Comparison of ENCODE assay signal across 11 cellular contexts in genomic region chr4:121977251-121978168, GRCh38. TPM values are rescaled to one million over a fixed set of nuclear protein-coding genes. Genes with fewer than 3 reads are reported as not detected.
DNase-seq lines count a peak whose midpoint lies in the region; ATAC-seq, FAIRE-seq and TF ChIP-seq lines count a peak whose summit lies in the region.
"Had no signal": no experiment of that assay in that cellular context is flagged by ENCODE, and none has a peak within 500 bp of the region (broad histone marks: within the 10 kb centered on the region; RNA-seq: fewer than 3 reads in every experiment).

No MANE protein-coding gene starts in this region.

- H4K91ac ChIP-seq in H9 (ENCODE audit: insufficient read length, low read depth, low read length), result no peak overlapping the region

- H3K27ac Mint-ChIP-seq in WTC11 (no peak overlapping the region), H9 (no peak overlapping the region; a peak in 1 of 7 replicates)

- H3K9me3 Mint-ChIP-seq in WTC11 (no peaks in the 10 kb centered on the region), H9 (no peaks in the 10 kb centered on the region)

- no peak overlapping the region for H2BK120ac ChIP-seq in H9 (ENCODE audit: low read depth, low read length, poor library complexity, severe bottlenecking)

- no peaks in the 10 kb centered on the region; the same call in 1 of the 2 replicates for H3K4me1 Mint-ChIP-seq in WTC11
- no peaks in the 10 kb centered on the region for H3K4me1 Mint-ChIP-seq in H9

- in situ Hi-C loops in HepG2 (cut with HindIII; ENCODE audit: extremely low pct_ligation_motif_present, low pct_unique_long_range_greater_than_20kb), result no loop called here

- H3K4me2 ChIP-seq in BLaER1 (peak overlapping the region; percentile 68), H9 (ENCODE audit: insufficient read depth, insufficient read length, low read length) (no peak overlapping the region), HepG2 (ENCODE audit: low read depth, low read length) (no peak overlapping the region)

- POLR2A ChIA-PET in WTC11 (lab: Charles Lee), result interaction anchor here (0.7 kb wide), 1 partner anchor 641 kb away, joined by 3 read pairs; no protein-coding TSS in a partner anchor
- POLR2A ChIA-PET in HepG2 (lab: Yijun Ruan, JAX), result no interaction called here

- H2AFZ ChIP-seq in H9 (ENCODE audit: low read length) (no peak overlapping the region), HepG2 (ENCODE audit: low read length) (no peak overlapping the region)

- no peak overlapping the region for H2AK5ac ChIP-seq in H9 (ENCODE audit: insufficient read length, low read length)

- no peaks in the 10 kb centered on the region for H3K23me2 ChIP-seq in H9 (ENCODE audit: insufficient read length, low read depth, low read length, poor library complexity, severe bottlenecking)

- H3K79me2 ChIP-seq in H9 (ENCODE audit: insufficient read depth, low read length), result no peaks in the 10 kb centered on the region
- no peaks in the 10 kb centered on the region for H3K79me2 ChIP-seq in HepG2 (ENCODE audit: insufficient read depth, low read length)

- H3K56ac ChIP-seq in H9 (ENCODE audit: insufficient read length, low read depth, low read length), result no peak overlapping the region

- H3K4me3 Mint-ChIP-seq in WTC11, result no peak overlapping the region
- no peak overlapping the region for H3K4me3 Mint-ChIP-seq in H9

- H3K27ac ChIP-seq in BLaER1 (no peak overlapping the region), colonic mucosa (no peak overlapping the region), H9 (ENCODE audit: insufficient read length, low read depth, low read length) (no peak overlapping the region), HepG2 (ENCODE audit: extremely low read length, insufficient read depth, low read length) (no peak overlapping the region)
- H3K27ac ChIP-seq: gastrocnemius medialis had no signal

- WGBS in H9 (ENCODE audit: extremely low coverage, insufficient read length, low lambda C conversion rate), result no CpG with 5 or more reads among the region's 9 CpGs
- WGBS in HepG2 (ENCODE audit: low lambda C conversion rate), result 1% methylated on average over 8 of the region's 9 CpGs

- H3K23ac ChIP-seq in H9 (ENCODE audit: insufficient read length, low read depth, low read length), result no peak overlapping the region

- H3K36me3 ChIP-seq in BLaER1 (no peaks in the 10 kb centered on the region), colonic mucosa (no peaks in the 10 kb centered on the region), HepG2 (replicated peaks in 1 of 2; ENCODE audit: control insufficient read depth in 1 of 2, insufficient read depth in 2 of 2, low read length in 2 of 2) (no peaks in the 10 kb centered on the region)
- H3K36me3 ChIP-seq: gastrocnemius medialis had no signal

- no peaks in the 10 kb centered on the region for H3K27me3 Mint-ChIP-seq in WTC11 (ENCODE audit: low read depth)
- H3K27me3 Mint-ChIP-seq in H9 (ENCODE audit: low read depth), result peaks cover 6% of the 10 kb centered on the region; the same call in 1 of the 2 replicates

- no peak overlapping the region for H4K8ac ChIP-seq in H9 (replicated peaks; ENCODE audit: insufficient read length, low read depth, low read length)

- TF ChIP-seq EP300 in HepG2 (IDR thresholded peaks at IDR 0.05; ENCODE audit: low read depth in 2 of 2, low read length in 2 of 2), result no peak
- TF ChIP-seq EP300 in HepG2 (CRISPR knock-in tag; IDR thresholded peaks at IDR 0.05; ENCODE audit: borderline replicate concordance), result no peak

- H3T11ph ChIP-seq in H9 (ENCODE audit: low read length), result no peak overlapping the region

- no peak overlapping the region for H2BK5ac ChIP-seq in H9 (ENCODE audit: insufficient read length, low read length)

- CTCF ChIA-PET in WTC11 (lab: Charles Lee) (interaction anchor here (1.0 kb wide), 1 partner anchor 29 kb away, joined by 3 read pairs; no protein-coding TSS in a partner anchor), HepG2 (lab: Yijun Ruan, JAX; ENCODE audit: low intra/inter-chr PET ratio, low total read pairs) (no interaction called here)

- no peak for TF ChIP-seq RAD21 in HepG2 (CRISPR knock-in tag; IDR thresholded peaks at IDR 0.05)

- H3K4ac ChIP-seq in H9 (ENCODE audit: low read depth, low read length), result no peak overlapping the region

- no TSS peak for BruUV-seq in HepG2 (replicated peaks; lab: Mats Ljungman, UMichigan)

- intact Hi-C loops in colonic mucosa (cut with DNase I), result no loop called here
- intact Hi-C loops in HepG2 (cut with micrococcal nuclease; ENCODE audit: unreplicated experiment), result no loop called here

- no peaks in the 10 kb centered on the region for H3K27me3 ChIP-seq in BLaER1
- no peaks in the 10 kb centered on the region for H3K27me3 ChIP-seq in colonic mucosa
- H3K27me3 ChIP-seq in H9 (ENCODE audit: insufficient read depth, low read length), result no peaks in the 10 kb centered on the region
- peaks cover 0 to 6% of the 10 kb centered on the region in 2 experiments; a peak in 1 of 5 replicates for H3K27me3 ChIP-seq in HepG2 (ENCODE audit: control insufficient read depth in 1 of 2, insufficient read depth in 2 of 2, low read length in 2 of 2)
- H3K27me3 ChIP-seq: gastrocnemius medialis had no signal

- H3K9me3 ChIP-seq in BLaER1 (no peaks in the 10 kb centered on the region), colonic mucosa (no peaks in the 10 kb centered on the region), H9 (ENCODE audit: control insufficient read depth, low read depth, low read length) (no peaks in the 10 kb centered on the region), HepG2 (ENCODE audit: low read length) (no peaks in the 10 kb centered on the region)
- H3K9me3 ChIP-seq: gastrocnemius medialis had no signal

- H3K14ac ChIP-seq in H9 (ENCODE audit: insufficient read depth, low read length), result no peak overlapping the region

- no peak overlapping the region for H3K4me3 ChIP-seq in BLaER1
- no peak overlapping the region for H3K4me3 ChIP-seq in colonic mucosa
- no peak overlapping the region for H3K4me3 ChIP-seq in HepG2 (replicated peaks in 1 of 3; ENCODE audit: insufficient read depth in 1 of 3, low read depth in 2 of 3, low read length in 3 of 3)
- H3K4me3 ChIP-seq: gastrocnemius medialis had no signal

- no peak for TF ChIP-seq CTCF in WTC11 (IDR thresholded peaks at IDR 0.05)
- TF ChIP-seq CTCF in colonic mucosa (IDR thresholded peaks at IDR 0.05), result no peak
- TF ChIP-seq CTCF in H9 (conservative IDR thresholded peaks at IDR 0.05), result no peak
- no peak for TF ChIP-seq CTCF in HepG2 (CRISPR knock-in tag; IDR thresholded peaks at IDR 0.05)

- no peak overlapping the region for H2BK20ac ChIP-seq in H9 (ENCODE audit: low read depth, low read length, poor library complexity, severe bottlenecking)

- no peak overlapping the region for H3K18ac ChIP-seq in H9 (ENCODE audit: insufficient read length, low read depth, low read length)

- DNase-seq in WTC11 (ENCODE audit: low spot score) (no peak), colonic mucosa (no peak), H9 (no peak), HepG2 (ENCODE audit: low spot score) (no peak)
- DNase-seq: DMS153; gastrocnemius medialis; stimulated activated CD4-positive, alpha-beta T cell treated with anti-CD3 and anti-CD28 coated beads, Interleukin-2, amount 100 ng/mL, for 48 hours had no signal

- H4K5ac ChIP-seq in H9 (ENCODE audit: insufficient read length, low read depth, low read length), result no peak overlapping the region

- H4K20me1 ChIP-seq in BLaER1 (no peaks in the 10 kb centered on the region), H9 (ENCODE audit: control insufficient read depth, insufficient read depth, insufficient read length) (no peaks in the 10 kb centered on the region), HepG2 (ENCODE audit: insufficient read depth, low read length) (no peaks in the 10 kb centered on the region)

- no peak for TF ChIP-seq POLR2A in HepG2 (IDR thresholded peaks at IDR 0.05; ENCODE audit: insufficient read depth in 1 of 2, low read depth in 2 of 2, low read length in 2 of 2)

- no peak overlapping the region for H2BK15ac ChIP-seq in H9 (ENCODE audit: low read depth, low read length)

- H3K36me3 Mint-ChIP-seq in WTC11 (no peaks in the 10 kb centered on the region), H9 (ENCODE audit: insufficient read depth in 1 of 3, low read depth in 3 of 3) (no peaks in the 10 kb centered on the region)

- peak; percentile 99 for ATAC-seq in GM19395 (IDR thresholded peaks at IDR 0.05; ENCODE audit: unreplicated experiment)
- peak; percentile 98 for ATAC-seq in HG03159 (IDR thresholded peaks at IDR 0.05; ENCODE audit: unreplicated experiment)
- peak; percentile 41; the same call in 1 of the 2 replicates for ATAC-seq in WTC11
- ATAC-seq in HepG2, result no peak
- ATAC-seq in GM18520 (IDR thresholded peaks at IDR 0.05; ENCODE audit: unreplicated experiment), result no peak
- ATAC-seq: gastrocnemius medialis had no signal

- H3K79me1 ChIP-seq in H9 (ENCODE audit: insufficient read depth, low read depth, low read length, poor library complexity, severe bottlenecking), result no peaks in the 10 kb centered on the region

- peaks cover 19% of the 10 kb centered on the region for H3K4me1 ChIP-seq in BLaER1
- no peaks in the 10 kb centered on the region for H3K4me1 ChIP-seq in colonic mucosa
- H3K4me1 ChIP-seq in H9 (ENCODE audit: insufficient read depth, low read length), result no peaks in the 10 kb centered on the region
- H3K4me1 ChIP-seq in HepG2 (ENCODE audit: insufficient read depth, low read length), result no peaks in the 10 kb centered on the region
- H3K4me1 ChIP-seq: gastrocnemius medialis had no signal

- no peak for FAIRE-seq in HepG2 (lab: Jason Lieb, UNC)

- H3K9ac ChIP-seq in BLaER1 (no peak overlapping the region; the same call in 1 of the 2 replicates), colonic mucosa (ENCODE audit: low read depth in 2 of 2, low read length in 2 of 2) (no peak overlapping the region), H9 (ENCODE audit: extremely low read depth, insufficient read length, low read length) (no peak overlapping the region), HepG2 (ENCODE audit: insufficient read depth, low read depth, low read length) (no peak overlapping the region)

- no peak overlapping the region for H2BK12ac ChIP-seq in H9 (ENCODE audit: insufficient read length, low read depth, low read length)

RNA-seq across cellular contexts. Expression of gene TRPC3, which starts 25.6 kb away (rescaled TPM):
- total RNA-seq in WTC11 (2021) (0.21 to 0.30 TPM (median 0.26 TPM) in 3 replicates), colonic mucosa (under 1 TPM in 1 of 2 donors, not detected in 1; 0.15 TPM), H9 (2021) (0.13 and 0.18 TPM in 2 replicates), HepG2 (2016; rRNA removed; fragmentation: Illumina TruSeq; extraction: Trizol) (not detected in 2 replicates)
- not detected in 2 replicates for total RNA-seq in HepG2 (2016; cell fraction: cytosol; rRNA removed; fragmentation: Illumina TruSeq; extraction: Trizol; ENCODE audit: low read depth)
- total RNA-seq in HepG2 (2016; cell fraction: insoluble cytoplasmic fraction; rRNA removed; fragmentation: Illumina TruSeq; extraction: Trizol), result not detected in 2 replicates
- total RNA-seq in HepG2 (2016; cell fraction: membrane; rRNA removed; fragmentation: Illumina TruSeq; extraction: Trizol), result not detected in 2 replicates
- not detected in 2 replicates for total RNA-seq in HepG2 (2016; cell fraction: nucleus; rRNA removed; fragmentation: Illumina TruSeq; extraction: Trizol)
- polyA plus RNA-seq in HepG2 (2011; rRNA removed), result not detected in 2 replicates
- polyA plus RNA-seq in HepG2 (2011; cell fraction: cytosol; rRNA removed), result not detected in 2 replicates
- polyA plus RNA-seq in HepG2 (2011; cell fraction: nucleus; rRNA removed), result not detected in 2 replicates
- polyA plus RNA-seq in HepG2 (2012), result not detected in 2 replicates
- not detected in 2 replicates for polyA plus RNA-seq in HepG2 (2016; cell fraction: cytosol; fragmentation: Illumina TruSeq; extraction: Trizol; ENCODE audit: low read depth)
- polyA plus RNA-seq in HepG2 (2016; cell fraction: insoluble cytoplasmic fraction; fragmentation: Illumina TruSeq; extraction: Trizol; ENCODE audit: low read depth), result not detected in 2 replicates
- not detected in 2 replicates for polyA plus RNA-seq in HepG2 (2016; cell fraction: membrane; fragmentation: Illumina TruSeq; extraction: Trizol; ENCODE audit: low read depth)
- polyA plus RNA-seq in HepG2 (2016; cell fraction: nucleus; fragmentation: Illumina TruSeq; extraction: Trizol; ENCODE audit: insufficient read depth, low read depth), result not detected in 2 replicates
- not detected in 2 replicates for polyA minus RNA-seq in HepG2 (2011; rRNA and poly(A)+ RNA removed; ENCODE audit: low replicate concordance)
- not detected in 2 replicates for polyA minus RNA-seq in HepG2 (2011; cell fraction: cytosol; rRNA and poly(A)+ RNA removed)
- not detected in 2 replicates for polyA minus RNA-seq in HepG2 (2011; cell fraction: nucleus; rRNA and poly(A)+ RNA removed)

Comparison
In these comparisons a context has a peak if more than half of its experiments do, and no peak if none do; other contexts are left out.
1. ATAC-seq: peak in GM19395 (single experiment), HG03159 (single experiment) and WTC11 (single experiment); none in HepG2 (single experiment) and GM18520 (single experiment).